1 cellular context compared by ENCODE assay signal in genomic region chr16:87264634-87265033, GRCh38.
TF ChIP-seq lines count a peak whose summit lies in the region.

No MANE protein-coding gene starts in this region.

TF ChIP-seq in H1, 55 proteins besides CTCF, POLR2A, EP300 and RAD21:
- TF ChIP-seq TBP (IDR thresholded peaks at IDR 0.05; ENCODE audit: low read depth, low read length) = no peak
- no peak for TF ChIP-seq CEBPB (IDR thresholded peaks at IDR 0.05; ENCODE audit: low read depth, low read length)
- TF ChIP-seq BRCA1 (IDR thresholded peaks at IDR 0.05; ENCODE audit: low read depth, low read length) = no peak
- no peak for TF ChIP-seq GTF2F1 (IDR thresholded peaks at IDR 0.05; ENCODE audit: borderline replicate concordance, low read depth, low read length)
- no peak for TF ChIP-seq JUN (IDR thresholded peaks at IDR 0.05; ENCODE audit: low read depth, low read length)
- TF ChIP-seq SRF (IDR thresholded peaks at IDR 0.05; ENCODE audit: low read depth, low read length) = no peak
- TF ChIP-seq SIRT6 (IDR thresholded peaks at IDR 0.05; ENCODE audit: low read length) = no peak
- TF ChIP-seq ATF2 (IDR thresholded peaks at IDR 0.05; ENCODE audit: low read length) = no peak
- no peak for TF ChIP-seq CHD2 (IDR thresholded peaks at IDR 0.05; ENCODE audit: low read length)
- TF ChIP-seq CHD7 (IDR thresholded peaks at IDR 0.05; ENCODE audit: insufficient replicate concordance, low read length) = no peak
- TF ChIP-seq SP2 (IDR thresholded peaks at IDR 0.05; ENCODE audit: low read length) = no peak
- no peak for TF ChIP-seq RFX5 (IDR thresholded peaks at IDR 0.05; ENCODE audit: borderline replicate concordance, low read depth, low read length)
